In the genomic region with DNA sequence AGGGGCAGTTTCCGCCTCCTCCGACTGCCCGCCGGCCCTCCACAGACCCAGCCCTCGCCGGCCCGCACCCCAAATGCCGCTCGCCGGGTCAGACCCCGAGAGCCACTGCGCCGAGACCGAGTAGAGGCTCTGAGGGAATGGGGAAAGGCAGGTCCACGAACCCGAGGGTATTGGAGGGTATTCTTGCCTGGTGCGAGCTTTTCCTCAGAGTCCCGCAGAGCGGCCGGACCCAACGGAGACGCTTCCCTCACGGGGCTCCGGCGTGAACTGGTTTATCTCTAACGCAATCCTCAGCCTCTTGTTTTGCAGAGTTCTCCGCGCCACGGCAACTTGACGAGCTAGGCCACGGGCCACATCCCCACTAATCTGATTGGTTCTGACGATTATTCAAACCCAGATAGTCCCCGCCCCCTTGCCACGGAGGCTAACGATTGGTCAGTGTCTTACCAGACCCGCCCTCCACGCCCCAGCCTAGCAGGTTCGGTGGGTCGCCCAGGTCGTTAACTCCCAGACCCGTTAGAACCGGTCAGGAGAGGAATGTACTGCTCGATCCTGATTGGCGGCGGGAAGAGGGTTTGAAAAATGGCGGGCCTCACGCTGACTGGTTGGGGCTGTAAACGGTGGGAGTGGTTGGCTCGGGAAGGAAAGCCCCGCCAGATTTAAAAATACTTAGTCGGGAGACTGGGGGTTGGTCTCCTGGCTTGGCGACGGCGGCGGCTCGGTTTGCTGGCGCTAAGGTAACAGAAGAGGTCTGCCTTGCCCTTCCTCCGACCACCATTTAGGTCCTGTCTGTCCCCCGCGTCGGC, we compare ENCODE assay signal across 8 cellular contexts. TPM values are rescaled to one million over a fixed set of nuclear protein-coding genes. Genes with fewer than 3 reads are reported as not detected.
DNase-seq lines count a peak whose midpoint lies in the region; ATAC-seq and TF ChIP-seq lines count a peak whose summit lies in the region.

A gene (minus strand): TSS at position 274 of the 806 bp plus-strand sequence. CDS start 709 bp downstream, outside the sequence.

- H3K27me3 Mint-ChIP-seq in activated naive CD8-positive, alpha-beta T cell treated with anti-CD3 and anti-CD28 coated beads, Interleukin-2, amount 10 ng/mL, durations not matched to agents 7 days and 5 days, result no peaks in the 10 kb centered on the region
- peaks cover 3% of the 10 kb centered on the region for H3K27me3 Mint-ChIP-seq in glutamatergic neuron (ENCODE audit: unreplicated experiment)

- no peaks in the 10 kb centered on the region for H3K9me2 ChIP-seq in SU-DHL-6 (replicated peaks; ENCODE audit: insufficient read depth, low read length)

- H3K27me3 ChIP-seq in SU-DHL-6 (ENCODE audit: low read length) (no peaks in the 10 kb centered on the region), osteoblast (ENCODE audit: insufficient read depth, low read length) (no peaks in the 10 kb centered on the region), thoracic aorta (replicated peaks; ENCODE audit: insufficient read depth) (no peaks in the 10 kb centered on the region)

- peaks cover 39% of the 10 kb centered on the region for H3K79me2 ChIP-seq in SU-DHL-6 (ENCODE audit: insufficient read depth, low read length)
- H3K79me2 ChIP-seq in osteoblast (ENCODE audit: insufficient read depth, low read length), result peaks cover 31% of the 10 kb centered on the region

- no peaks in the 10 kb centered on the region for H3K9me3 Mint-ChIP-seq in activated naive CD8-positive, alpha-beta T cell treated with anti-CD3 and anti-CD28 coated beads, Interleukin-2, amount 10 ng/mL, durations not matched to agents 7 days and 5 days
- peaks cover 12% of the 10 kb centered on the region for H3K9me3 Mint-ChIP-seq in glutamatergic neuron (ENCODE audit: unreplicated experiment)

- H3K9me3 ChIP-seq in SU-DHL-6 (ENCODE audit: insufficient read depth, low read length) (no peaks in the 10 kb centered on the region), osteoblast (ENCODE audit: low read depth, low read length) (no peaks in the 10 kb centered on the region), thoracic aorta (no peaks in the 10 kb centered on the region)

- H3K27ac Mint-ChIP-seq in activated naive CD8-positive, alpha-beta T cell treated with anti-CD3 and anti-CD28 coated beads, Interleukin-2, amount 10 ng/mL, durations not matched to agents 7 days and 5 days, result peak within 1 kb of the TSS; percentile 99
- peak within 1 kb of the TSS; percentile 91 for H3K27ac Mint-ChIP-seq in glutamatergic neuron (ENCODE audit: unreplicated experiment)

- H3K27ac ChIP-seq in SU-DHL-6 (ENCODE audit: low read depth, low read length), result peak within 1 kb of the TSS; percentile 96
- H3K27ac ChIP-seq in osteoblast (ENCODE audit: low read depth, low read length), result peak within 1 kb of the TSS; percentile 98
- peak within 1 kb of the TSS; percentile 95 to 98 for H3K27ac ChIP-seq in thoracic aorta

- H2AFZ ChIP-seq in SU-DHL-6 (ENCODE audit: low read depth, low read length, severe bottlenecking) (peak within 1 kb of the TSS; percentile 73), osteoblast (ENCODE audit: low read length) (peak within 1 kb of the TSS; percentile 94)

- ATAC-seq in HG02678 (IDR thresholded peaks at IDR 0.05; ENCODE audit: unreplicated experiment) (peak; percentile 93), thoracic aorta (ENCODE audit: insufficient number of reproducible peaks, low FRiP score, low read depth) (peak; percentile 99)
- ATAC-seq in activated naive CD8-positive, alpha-beta T cell treated with anti-CD3 and anti-CD28 coated beads, Interleukin-2, amount 10 ng/mL, durations not matched to agents 7 days and 5 days (ENCODE audit: low read depth), result peak; percentile 93

- peak within 1 kb of the TSS; percentile 96 for H3K4me2 ChIP-seq in SU-DHL-6 (ENCODE audit: low read depth, low read length, poor library complexity, severe bottlenecking)
- peak within 1 kb of the TSS; percentile 93 for H3K4me2 ChIP-seq in osteoblast (ENCODE audit: insufficient read depth, low read length)

- POLR2A ChIA-PET in activated naive CD8-positive, alpha-beta T cell treated with anti-CD3 and anti-CD28 coated beads, Interleukin-2, amount 10 ng/mL, durations not matched to agents 7 days and 5 days (lab: Charles Lee), result interaction anchor here (0.6 to 10.0 kb wide), 21 partner anchors 8 to 950 kb away, joined by 3 to 404 read pairs (median 4); a partner anchor contains a TSS

- H3K4me1 ChIP-seq in osteoblast (ENCODE audit: insufficient read depth, low read length) (peaks cover 30% of the 10 kb centered on the region), thoracic aorta (ENCODE audit: control insufficient read depth in 1 of 2, low read depth in 2 of 2) (peaks cover 7 to 22% of the 10 kb centered on the region in 2 donors)

- H3K4me3 Mint-ChIP-seq in activated naive CD8-positive, alpha-beta T cell treated with anti-CD3 and anti-CD28 coated beads, Interleukin-2, amount 10 ng/mL, durations not matched to agents 7 days and 5 days, result peak within 1 kb of the TSS; percentile 98
- peak within 1 kb of the TSS; percentile 99 for H3K4me3 Mint-ChIP-seq in glutamatergic neuron (ENCODE audit: unreplicated experiment)

- H3K4me3 ChIP-seq in SU-DHL-6 (ENCODE audit: insufficient read depth, low read length, poor library complexity, severe bottlenecking), result peak within 1 kb of the TSS; percentile 100
- peak within 1 kb of the TSS; percentile 95 for H3K4me3 ChIP-seq in osteoblast (ENCODE audit: insufficient read depth, low read length)
- peak within 1 kb of the TSS; percentile 88 for H3K4me3 ChIP-seq in thoracic aorta

- TF ChIP-seq CTCF in SU-DHL-6 (IDR thresholded peaks at IDR 0.05; ENCODE audit: insufficient read depth, low read length, poor library complexity, severe bottlenecking), result no peak
- no peak for TF ChIP-seq CTCF in glutamatergic neuron (IDR thresholded peaks at IDR 0.05; ENCODE audit: partially characterized antibody, unreplicated experiment)
- TF ChIP-seq CTCF in osteoblast (IDR thresholded peaks at IDR 0.05; ENCODE audit: extremely low read depth, low read depth, low read length), result no peak
- no peak for TF ChIP-seq CTCF in thoracic aorta (IDR thresholded peaks at IDR 0.05)

- H3K4me1 Mint-ChIP-seq in activated naive CD8-positive, alpha-beta T cell treated with anti-CD3 and anti-CD28 coated beads, Interleukin-2, amount 10 ng/mL, durations not matched to agents 7 days and 5 days, result peaks cover 29% of the 10 kb centered on the region
- H3K4me1 Mint-ChIP-seq in glutamatergic neuron (ENCODE audit: low read depth, unreplicated experiment), result peaks cover 7% of the 10 kb centered on the region

- peaks cover 40% of the 10 kb centered on the region for H3K36me3 ChIP-seq in SU-DHL-6 (ENCODE audit: low read length)
- H3K36me3 ChIP-seq in osteoblast (ENCODE audit: insufficient read depth, low read length), result peaks cover 30% of the 10 kb centered on the region
- no peaks in the 10 kb centered on the region for H3K36me3 ChIP-seq in thoracic aorta

- H3K9ac ChIP-seq in SU-DHL-6 (ENCODE audit: low read length), result peak within 1 kb of the TSS; percentile 100

- H3K36me3 Mint-ChIP-seq in activated naive CD8-positive, alpha-beta T cell treated with anti-CD3 and anti-CD28 coated beads, Interleukin-2, amount 10 ng/mL, durations not matched to agents 7 days and 5 days, result peaks cover 39% of the 10 kb centered on the region
- H3K36me3 Mint-ChIP-seq in glutamatergic neuron (ENCODE audit: unreplicated experiment), result no peaks in the 10 kb centered on the region

- DNase-seq in NCI-H128 (lab: John Stamatoyannopoulos, UW; ENCODE audit: unreplicated experiment) (peak; percentile 98), glutamatergic neuron (peak; percentile 100), osteoblast (ENCODE audit: insufficient read length, low spot score, missing footprints) (peak; percentile 98), thoracic aorta (ENCODE audit: low spot score) (peak; percentile 100)
- peak; percentile 96 for DNase-seq in activated naive CD8-positive, alpha-beta T cell treated with anti-CD3 and anti-CD28 coated beads, Interleukin-2, amount 10 ng/mL, durations not matched to agents 7 days and 5 days

- peaks cover 54% of the 10 kb centered on the region for H3F3A ChIP-seq in SU-DHL-6 (ENCODE audit: insufficient read depth)

- TF ChIP-seq POLR2A in GM10847 (IDR thresholded peaks at IDR 0.05; ENCODE audit: extremely low read depth, insufficient read length), result peak; percentile 98

- H4K20me1 ChIP-seq in SU-DHL-6 (ENCODE audit: low read depth, low read length), result peaks cover 29% of the 10 kb centered on the region
- H4K20me1 ChIP-seq in osteoblast (ENCODE audit: insufficient read depth, low read length), result peaks cover 15% of the 10 kb centered on the region

RNA-seq across cellular contexts. Expression of the gene that starts here (rescaled TPM):
- total RNA-seq in activated naive CD8-positive, alpha-beta T cell treated with anti-CD3 and anti-CD28 coated beads, Interleukin-2, amount 10 ng/mL, durations not matched to agents 7 days and 5 days, result 100 to 1,000 TPM; 592 to 620 TPM
- 66.9 TPM for total RNA-seq in glutamatergic neuron (ENCODE audit: unreplicated experiment)
- total RNA-seq in osteoblast, result 29.2 and 30.4 TPM in 2 replicates
- 10 to 100 TPM; 28.8 to 33.4 TPM for total RNA-seq in thoracic aorta

Comparison
In these comparisons a context has a peak if more than half of its experiments do, and no peak if none do; other contexts are left out.
1. Peak in every context shown above with its lines: DNase-seq, ATAC-seq, H3K4me3 ChIP-seq and H3K27ac ChIP-seq.